8 cellular contexts compared by ENCODE assay signal in the genomic region with DNA sequence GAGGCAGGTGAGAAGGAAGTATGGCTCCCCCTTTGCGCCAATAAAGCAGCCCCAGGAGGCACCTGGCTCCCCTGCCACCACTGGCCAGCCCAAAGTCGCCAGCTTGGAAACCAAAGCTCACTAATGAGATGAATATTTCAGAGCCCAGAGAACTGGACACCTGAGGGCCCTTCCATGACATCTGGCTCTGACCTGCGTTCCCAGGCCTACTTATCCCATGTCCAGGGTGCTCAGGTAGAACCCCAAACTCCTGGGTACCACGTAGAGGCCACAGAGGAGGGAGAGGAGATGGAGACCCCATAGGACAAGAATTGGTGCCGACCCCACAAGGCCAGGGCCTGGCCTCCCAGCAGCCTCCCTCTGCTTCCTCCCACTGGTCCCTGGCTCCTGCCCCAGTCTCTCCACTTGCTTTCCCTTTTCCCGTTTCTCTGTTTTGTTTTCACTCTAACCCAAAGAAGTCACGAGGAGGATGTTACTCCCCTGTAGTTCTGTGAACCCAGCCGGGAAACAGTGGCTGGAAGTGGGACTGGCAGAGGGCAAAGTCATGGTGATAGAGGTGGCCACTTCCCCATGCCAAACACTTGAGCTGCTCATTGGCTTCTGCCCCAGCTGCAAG. TPM values are rescaled to one million over a fixed set of nuclear protein-coding genes. Genes with fewer than 3 reads are reported as not detected.
DNase-seq lines count a peak whose midpoint lies in the region; FAIRE-seq and TF ChIP-seq lines count a peak whose summit lies in the region.

No MANE protein-coding gene starts in this region.

- H3K27me3 ChIP-seq in right atrium auricular region (no peaks in the 10 kb centered on the region), small intestine (ENCODE audit: control insufficient read depth in 2 of 2, insufficient read depth in 2 of 2, low read length in 2 of 2) (no peaks in the 10 kb centered on the region)

- no peaks in the 10 kb centered on the region for H3K27me3 Mint-ChIP-seq in T-helper 1 cell treated with Interleukin-12 subunit alpha and Interleukin-12 subunit beta and Interleukin-4 antibody, amounts not matched to agents 30 μg/mL and 1 μg/mL, for 36 hours (ENCODE audit: low read depth)
- no peaks in the 10 kb centered on the region for H3K27me3 Mint-ChIP-seq in activated naive CD8-positive, alpha-beta T cell treated with anti-CD3 and anti-CD28 coated beads for 36 hours

- H3K27ac ChIP-seq in right atrium auricular region, result peak overlapping the region; percentile 99 to 100
- H3K27ac ChIP-seq in small intestine (ENCODE audit: low read depth in 1 of 2, low read length in 1 of 2), result peak overlapping the region; percentile 94 to 97

- peak overlapping the region; percentile 89 for H3K27ac Mint-ChIP-seq in T-helper 1 cell treated with Interleukin-12 subunit alpha and Interleukin-12 subunit beta and Interleukin-4 antibody, amounts not matched to agents 30 μg/mL and 1 μg/mL, for 36 hours
- peak overlapping the region; percentile 92 for H3K27ac Mint-ChIP-seq in activated naive CD8-positive, alpha-beta T cell treated with anti-CD3 and anti-CD28 coated beads for 36 hours

- peaks cover 59% of the 10 kb centered on the region for H3K4me1 Mint-ChIP-seq in T-helper 1 cell treated with Interleukin-12 subunit alpha and Interleukin-12 subunit beta and Interleukin-4 antibody, amounts not matched to agents 30 μg/mL and 1 μg/mL, for 36 hours (ENCODE audit: low read depth)
- H3K4me1 Mint-ChIP-seq in activated naive CD8-positive, alpha-beta T cell treated with anti-CD3 and anti-CD28 coated beads for 36 hours, result peaks cover 60% of the 10 kb centered on the region

- H3K9me3 ChIP-seq in right atrium auricular region, result no peaks in the 10 kb centered on the region
- H3K9me3 ChIP-seq in small intestine (ENCODE audit: control insufficient read depth, low read depth), result no peaks in the 10 kb centered on the region

- no peak for TF ChIP-seq CTCF in right atrium auricular region (IDR thresholded peaks at IDR 0.05)

- no peak for FAIRE-seq in small intestine (lab: Jason Lieb, UNC)

- H3K36me3 Mint-ChIP-seq in T-helper 1 cell treated with Interleukin-12 subunit alpha and Interleukin-12 subunit beta and Interleukin-4 antibody, amounts not matched to agents 30 μg/mL and 1 μg/mL, for 36 hours (ENCODE audit: low read depth), result peaks cover 6% of the 10 kb centered on the region
- peaks cover 14% of the 10 kb centered on the region for H3K36me3 Mint-ChIP-seq in activated naive CD8-positive, alpha-beta T cell treated with anti-CD3 and anti-CD28 coated beads for 36 hours

- H3K9me3 Mint-ChIP-seq in T-helper 1 cell treated with Interleukin-12 subunit alpha and Interleukin-12 subunit beta and Interleukin-4 antibody, amounts not matched to agents 30 μg/mL and 1 μg/mL, for 36 hours, result no peaks in the 10 kb centered on the region
- no peaks in the 10 kb centered on the region for H3K9me3 Mint-ChIP-seq in activated naive CD8-positive, alpha-beta T cell treated with anti-CD3 and anti-CD28 coated beads for 36 hours

- 29 to 32% (median 31%) methylated on average over 8 of the region's 8 CpGs for whole genome bisulfite sequencing in small intestine, 3 donors

- no peaks in the 10 kb centered on the region for H3K36me3 ChIP-seq in right atrium auricular region
- H3K36me3 ChIP-seq in small intestine (ENCODE audit: control insufficient read depth in 2 of 2, insufficient read depth in 2 of 2, low read length in 2 of 2), result no peaks in the 10 kb centered on the region

- H3K4me3 ChIP-seq in right atrium auricular region, result peak overlapping the region; percentile 94 to 97
- peak overlapping the region; percentile 77 to 83 for H3K4me3 ChIP-seq in small intestine (ENCODE audit: low read depth in 1 of 2, low read length in 2 of 2)

- H3K4me3 Mint-ChIP-seq in T-helper 1 cell treated with Interleukin-12 subunit alpha and Interleukin-12 subunit beta and Interleukin-4 antibody, amounts not matched to agents 30 μg/mL and 1 μg/mL, for 36 hours, result peak overlapping the region; percentile 82
- H3K4me3 Mint-ChIP-seq in activated naive CD8-positive, alpha-beta T cell treated with anti-CD3 and anti-CD28 coated beads for 36 hours, result peak overlapping the region; percentile 92

- DNase-seq in T-helper 1 cell (no peak), right atrium auricular region (ENCODE audit: low spot score) (no peak), small intestine (peak; percentile 62), inferior parietal cortex (ENCODE audit: extremely low spot score) (no peak), foreskin melanocyte (no peak), NAMALWA (ENCODE audit: low spot score) (no peak)
- no peak for DNase-seq in activated naive CD8-positive, alpha-beta T cell treated with anti-CD3 and anti-CD28 coated beads for 36 hours

- H3K4me1 ChIP-seq in right atrium auricular region (peaks cover 0 to 76% of the 10 kb centered on the region in 2 donors), small intestine (ENCODE audit: control insufficient read depth in 2 of 2, insufficient read depth in 1 of 2, low read depth in 1 of 2, low read length in 1 of 2) (peaks cover 2 to 22% of the 10 kb centered on the region in 2 donors)

RNA-seq across cellular contexts. Expression of a gene that starts 0.9 kb away (rescaled TPM):
- 10 to 100 TPM; 47.5 to 52.2 TPM for total RNA-seq in activated naive CD8-positive, alpha-beta T cell treated with anti-CD3 and anti-CD28 coated beads for 36 hours
- 100 to 1,000 TPM in 1 of 2 donors, 10 to 100 TPM in 1; 82.8 to 225 TPM for total RNA-seq in right atrium auricular region
- polyA plus RNA-seq in small intestine, result 100 to 1,000 TPM; 112 to 179 (median 131) TPM

RNA-seq across cellular contexts. Expression of a gene that starts 21.1 kb away (rescaled TPM):
- total RNA-seq in activated naive CD8-positive, alpha-beta T cell treated with anti-CD3 and anti-CD28 coated beads for 36 hours, result 10 to 100 TPM; 23.6 to 25.1 TPM
- 10 to 100 TPM; 54.5 to 71.4 TPM for total RNA-seq in right atrium auricular region
- 100 to 1,000 TPM in 1 of 3 donors, 10 to 100 TPM in 2; 88.4 to 137 (median 91.6) TPM for polyA plus RNA-seq in small intestine

RNA-seq across cellular contexts. Expression of a gene that starts 21.5 kb away (rescaled TPM):
- 10 to 100 TPM; 94.6 to 97.7 TPM for total RNA-seq in activated naive CD8-positive, alpha-beta T cell treated with anti-CD3 and anti-CD28 coated beads for 36 hours
- total RNA-seq in right atrium auricular region, result 10 to 100 TPM; 54.3 to 88.8 TPM
- polyA plus RNA-seq in small intestine, result 100 to 1,000 TPM; 101 to 134 (median 118) TPM

RNA-seq across cellular contexts. Expression of a gene that starts 30.6 kb away (rescaled TPM):
- under 1 TPM; 0.24 to 0.58 TPM for total RNA-seq in activated naive CD8-positive, alpha-beta T cell treated with anti-CD3 and anti-CD28 coated beads for 36 hours
- 10 to 100 TPM in 1 of 2 donors, 1 to 10 TPM in 1; 1.9 to 10.7 TPM for total RNA-seq in right atrium auricular region
- polyA plus RNA-seq in small intestine, result 1 to 10 TPM; 1.3 to 3.9 (median 1.4) TPM
